In genomic region chr7:47232751-47233412, GRCh38 we compare ENCODE assay signal across 2 cellular contexts.
TF ChIP-seq lines count a peak whose summit lies in the region.

No MANE protein-coding gene starts in this region.

TF ChIP-seq in SK-N-SH, 30 proteins besides CTCF, POLR2A, EP300 and RAD21 (continued from another document):
- TF ChIP-seq, protein P1, sequence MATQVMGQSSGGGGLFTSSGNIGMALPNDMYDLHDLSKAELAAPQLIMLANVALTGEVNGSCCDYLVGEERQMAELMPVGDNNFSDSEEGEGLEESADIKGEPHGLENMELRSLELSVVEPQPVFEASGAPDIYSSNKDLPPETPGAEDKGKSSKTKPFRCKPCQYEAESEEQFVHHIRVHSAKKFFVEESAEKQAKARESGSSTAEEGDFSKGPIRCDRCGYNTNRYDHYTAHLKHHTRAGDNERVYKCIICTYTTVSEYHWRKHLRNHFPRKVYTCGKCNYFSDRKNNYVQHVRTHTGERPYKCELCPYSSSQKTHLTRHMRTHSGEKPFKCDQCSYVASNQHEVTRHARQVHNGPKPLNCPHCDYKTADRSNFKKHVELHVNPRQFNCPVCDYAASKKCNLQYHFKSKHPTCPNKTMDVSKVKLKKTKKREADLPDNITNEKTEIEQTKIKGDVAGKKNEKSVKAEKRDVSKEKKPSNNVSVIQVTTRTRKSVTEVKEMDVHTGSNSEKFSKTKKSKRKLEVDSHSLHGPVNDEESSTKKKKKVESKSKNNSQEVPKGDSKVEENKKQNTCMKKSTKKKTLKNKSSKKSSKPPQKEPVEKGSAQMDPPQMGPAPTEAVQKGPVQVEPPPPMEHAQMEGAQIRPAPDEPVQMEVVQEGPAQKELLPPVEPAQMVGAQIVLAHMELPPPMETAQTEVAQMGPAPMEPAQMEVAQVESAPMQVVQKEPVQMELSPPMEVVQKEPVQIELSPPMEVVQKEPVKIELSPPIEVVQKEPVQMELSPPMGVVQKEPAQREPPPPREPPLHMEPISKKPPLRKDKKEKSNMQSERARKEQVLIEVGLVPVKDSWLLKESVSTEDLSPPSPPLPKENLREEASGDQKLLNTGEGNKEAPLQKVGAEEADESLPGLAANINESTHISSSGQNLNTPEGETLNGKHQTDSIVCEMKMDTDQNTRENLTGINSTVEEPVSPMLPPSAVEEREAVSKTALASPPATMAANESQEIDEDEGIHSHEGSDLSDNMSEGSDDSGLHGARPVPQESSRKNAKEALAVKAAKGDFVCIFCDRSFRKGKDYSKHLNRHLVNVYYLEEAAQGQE (IDR thresholded peaks at IDR 0.05; ENCODE audit: low read depth, low read length) = no peak
- no peak for TF ChIP-seq CHD2 (IDR thresholded peaks at IDR 0.05; ENCODE audit: low read length, partially characterized antibody)
- TF ChIP-seq NRF1 (IDR thresholded peaks at IDR 0.05; ENCODE audit: low read depth, low read length) = no peak
- TF ChIP-seq ELF1 (IDR thresholded peaks at IDR 0.05) = no peak
- no peak for TF ChIP-seq YY1 (IDR thresholded peaks at IDR 0.05; ENCODE audit: low read depth)
- no peak for TF ChIP-seq ZBTB33 (IDR thresholded peaks at IDR 0.05; ENCODE audit: borderline replicate concordance, low read depth)
- TF ChIP-seq NFIC (IDR thresholded peaks at IDR 0.05; ENCODE audit: borderline replicate concordance) = no peak
- no peak for TF ChIP-seq EZH2phosphoT487 (IDR thresholded peaks at IDR 0.05; ENCODE audit: borderline replicate concordance, low read depth)
- no peak for TF ChIP-seq FOSL2 (IDR thresholded peaks at IDR 0.05; ENCODE audit: borderline replicate concordance, low read depth)

TF ChIP-seq in SK-N-SH treated with all-trans-retinoic acid at 6 μM for 48 hours, 23 proteins besides CTCF, POLR2A, EP300 and RAD21 (continued from another document):
- TF ChIP-seq CREB5 (CRISPR knock-in tag; IDR thresholded peaks at IDR 0.05; ENCODE audit: low read depth) (no peak), POU6F1 (CRISPR knock-in tag; IDR thresholded peaks at IDR 0.05; ENCODE audit: borderline replicate concordance, low read depth) (no peak), ESRRG (CRISPR knock-in tag; IDR thresholded peaks at IDR 0.05) (no peak), ZNF8 (CRISPR knock-in tag; IDR thresholded peaks at IDR 0.05) (no peak), CSDC2 (CRISPR knock-in tag; IDR thresholded peaks at IDR 0.05) (no peak)
